In genomic region chr19:1864480-1865171, GRCh38 we compare ENCODE assay signal across 8 cellular contexts. TPM values are rescaled to one million over a fixed set of nuclear protein-coding genes. Genes with fewer than 3 reads are reported as not detected.
DNase-seq lines count a peak whose midpoint lies in the region; ATAC-seq and TF ChIP-seq lines count a peak whose summit lies in the region.

No MANE protein-coding gene starts in this region.

- POLR2A ChIA-PET in CD8-positive, alpha-beta T cell (lab: Charles Lee): interaction anchor here (0.5 to 1.6 kb wide), 5 partner anchors 10 to 153 kb away, joined by 3 to 13 read pairs (median 5); no protein-coding TSS in a partner anchor
- POLR2A ChIA-PET in WTC11 (lab: Charles Lee): interaction anchor here (0.5 to 2.5 kb wide), 6 partner anchors 10 to 221 kb away, joined by 3 to 15 read pairs (median 4); no protein-coding TSS in a partner anchor

- TF ChIP-seq CTCF in CD8-positive, alpha-beta T cell (IDR thresholded peaks at IDR 0.05): peak; percentile 43
- peak; percentile 73 for TF ChIP-seq CTCF in WTC11 (IDR thresholded peaks at IDR 0.05)
- TF ChIP-seq CTCF in dorsolateral prefrontal cortex (IDR thresholded peaks at IDR 0.05 in 54 of 56, conservative IDR thresholded peaks at IDR 0.05 in 2 of 56; ENCODE audit: low read depth in 1 of 56, partially characterized antibody in 56 of 56): peak; percentile 30 to 84 (median 70)
- peak; percentile 72 for TF ChIP-seq CTCF in liver (IDR thresholded peaks at IDR 0.05; ENCODE audit: low read depth, low read length, missing input control)

- H3K4me1 ChIP-seq in CD8-positive, alpha-beta T cell (ENCODE audit: insufficient read depth, low read length): peaks cover 35% of the 10 kb centered on the region
- peaks cover 19 to 46% (median 32%) of the 10 kb centered on the region in 4 donors for H3K4me1 ChIP-seq in liver (ENCODE audit: control insufficient read depth in 4 of 4, insufficient read depth in 4 of 4, low read length in 3 of 4)

- peaks cover 9% of the 10 kb centered on the region for H3K36me3 Mint-ChIP-seq in CD8-positive, alpha-beta T cell
- no peaks in the 10 kb centered on the region for H3K36me3 Mint-ChIP-seq in WTC11

- peaks cover 32% of the 10 kb centered on the region for H3K4me1 Mint-ChIP-seq in CD8-positive, alpha-beta T cell (ENCODE audit: low read depth)
- peaks cover 11% of the 10 kb centered on the region for H3K4me1 Mint-ChIP-seq in WTC11

- H3K27ac Mint-ChIP-seq in CD8-positive, alpha-beta T cell: peak overlapping the region; percentile 57
- no peak overlapping the region for H3K27ac Mint-ChIP-seq in WTC11

- 5% methylated on average over 52 of the region's 52 CpGs for WGBS in liver

- H3K4me3 ChIP-seq in CD8-positive, alpha-beta T cell (ENCODE audit: low read depth, low read length): peak overlapping the region; percentile 96
- peak overlapping the region; percentile 48 to 93 (median 73) for H3K4me3 ChIP-seq in dorsolateral prefrontal cortex
- H3K4me3 ChIP-seq in liver (ENCODE audit: low read depth in 1 of 3, low read length in 3 of 3): peak overlapping the region; percentile 52 to 94 (median 72)

- peak overlapping the region; percentile 32 to 81 for H3K9ac ChIP-seq in liver (ENCODE audit: low read depth in 1 of 2, low read length in 2 of 2)

- ATAC-seq in CD8-positive, alpha-beta T cell: no peak
- ATAC-seq in GM19438 (IDR thresholded peaks at IDR 0.05; ENCODE audit: low read depth, unreplicated experiment) (peak; percentile 41), WTC11 (peak; percentile 61)

- intact Hi-C loops in CD8-positive, alpha-beta T cell (cut with DNase I, micrococcal nuclease): loop anchor here (1.0 to 5.0 kb wide), 15 partner anchors 10 to 1643 kb away; partner anchors contain the start of genes ADAT3 (in 2 of the 2), AP3D1 (in 2 of the 2), SCAMP4 (in 2 of the 2) and ABHD17A (in 1 of the 2)
- intact Hi-C loops in dorsolateral prefrontal cortex (cut with DNase I): no loop called here

- H3K27me3 ChIP-seq in CD8-positive, alpha-beta T cell (ENCODE audit: insufficient read depth, low read length): no peaks in the 10 kb centered on the region
- no peaks in the 10 kb centered on the region for H3K27me3 ChIP-seq in dorsolateral prefrontal cortex
- H3K27me3 ChIP-seq in liver (ENCODE audit: control insufficient read depth in 4 of 4, insufficient read depth in 4 of 4, low read length in 3 of 4): no peaks in the 10 kb centered on the region

- no peaks in the 10 kb centered on the region for H3K27me3 Mint-ChIP-seq in CD8-positive, alpha-beta T cell (ENCODE audit: low read depth)
- peaks cover 11% of the 10 kb centered on the region for H3K27me3 Mint-ChIP-seq in WTC11 (ENCODE audit: low read depth)

- H3K9me3 Mint-ChIP-seq in CD8-positive, alpha-beta T cell: no peaks in the 10 kb centered on the region
- H3K9me3 Mint-ChIP-seq in WTC11: no peaks in the 10 kb centered on the region

- CTCF ChIA-PET in CD8-positive, alpha-beta T cell (lab: Charles Lee): interaction anchor here (0.6 to 2.1 kb wide), 8 partner anchors 10 to 153 kb away, joined by 3 to 10 read pairs (median 4); no protein-coding TSS in a partner anchor
- CTCF ChIA-PET in WTC11 (lab: Charles Lee): interaction anchor here (0.6 to 3.0 kb wide), 20 partner anchors 10 to 456 kb away, joined by 3 to 48 read pairs (median 4); partner anchors contain the start of genes ABHD17A, ADAT3 and SCAMP4

- H3K36me3 ChIP-seq in CD8-positive, alpha-beta T cell (ENCODE audit: insufficient read depth, low read length): no peaks in the 10 kb centered on the region
- no peaks in the 10 kb centered on the region for H3K36me3 ChIP-seq in liver (ENCODE audit: control insufficient read depth in 4 of 4, insufficient read depth in 3 of 4, low read depth in 1 of 4, low read length in 3 of 4)

- peak overlapping the region; percentile 80 for H3K4me3 Mint-ChIP-seq in CD8-positive, alpha-beta T cell
- H3K4me3 Mint-ChIP-seq in WTC11: peak overlapping the region; percentile 68

- H3K9me3 ChIP-seq in CD8-positive, alpha-beta T cell (ENCODE audit: low read length): no peaks in the 10 kb centered on the region
- H3K9me3 ChIP-seq in liver (ENCODE audit: control insufficient read depth in 4 of 4, low read length in 3 of 4): no peaks in the 10 kb centered on the region

- TF ChIP-seq RAD21 in liver (IDR thresholded peaks at IDR 0.05): peak; percentile 66 to 72

- H3K27ac ChIP-seq in CD8-positive, alpha-beta T cell (ENCODE audit: low read depth, low read length): peak overlapping the region; percentile 71
- H3K27ac ChIP-seq in dorsolateral prefrontal cortex (peak overlapping the region; percentile 59 to 96 (median 89)), liver (ENCODE audit: low read depth in 1 of 2, low read length in 2 of 2) (peak overlapping the region; percentile 83 to 96)

- DNase-seq in CD8-positive, alpha-beta T cell: peak in 5 of 7 experiments; percentile 44 to 73 (median 59)
- DNase-seq in KG1 (lab: John Stamatoyannopoulos, UW) (peak; percentile 67), WTC11 (ENCODE audit: low spot score) (peak; percentile 87), dorsolateral prefrontal cortex (peak in 3 of 10 donors; percentile 42 to 80 (median 68)), COR-L47 (lab: John Stamatoyannopoulos, UW) (no peak)
- DNase-seq in stimulated activated CD8-positive, alpha-beta memory T cell treated with anti-CD3 and anti-CD28 coated beads, Interleukin-15, amount 100 ng/mL, for 24 hours (ENCODE audit: low read depth): peak; percentile 42

TF ChIP-seq in WTC11, 78 proteins besides CTCF, POLR2A, EP300 and RAD21 (continues in another document):
- TF ChIP-seq USF2 (CRISPR knock-in tag; IDR thresholded peaks at IDR 0.05) (peak; percentile 25; the same call in 1 of the 2 replicates), ZNF232 (CRISPR knock-in tag; IDR thresholded peaks at IDR 0.05) (peak; percentile 66; the same call in 1 of the 2 replicates), ERG (CRISPR knock-in tag; IDR thresholded peaks at IDR 0.05) (no peak)

TF ChIP-seq in liver, 16 proteins besides CTCF, POLR2A, EP300 and RAD21:
- TF ChIP-seq JUND (IDR thresholded peaks at IDR 0.05) (no peak), SP1 (IDR thresholded peaks at IDR 0.05) (peak; percentile 46), TAF1 (conservative IDR thresholded peaks at IDR 0.05) (no peak), RXRA (IDR thresholded peaks at IDR 0.05) (peak; percentile 15 to 62), FOXA2 (IDR thresholded peaks at IDR 0.05) (no peak)

RNA-seq across cellular contexts. Expression of gene KLF16, which starts 1.2 kb away (rescaled TPM):
- 10 to 100 TPM; 85.7 to 88.7 TPM for total RNA-seq in CD8-positive, alpha-beta T cell
- total RNA-seq in WTC11 (2021): 54.4 to 64.0 TPM (median 55.4 TPM) in 3 replicates
- 10 to 100 TPM; 18.4 to 58.7 (median 34.5) TPM for total RNA-seq in dorsolateral prefrontal cortex
- 1 to 10 TPM; 4.4 to 7.6 TPM for total RNA-seq in liver
- polyA plus RNA-seq in liver: 10 to 100 TPM in 1 of 2 donors, 1 to 10 TPM in 1; 1.2 to 14.8 TPM

RNA-seq across cellular contexts. Expression of gene REXO1, which starts 16.3 kb away (rescaled TPM):
- total RNA-seq in CD8-positive, alpha-beta T cell: 100 to 1,000 TPM; 143 to 152 TPM
- total RNA-seq in WTC11 (2021) (48.9 to 61.1 TPM (median 50.1 TPM) in 3 replicates), dorsolateral prefrontal cortex (10 to 100 TPM; 33.1 to 84.1 (median 54.4) TPM), liver (10 to 100 TPM in 1 of 2 donors, 1 to 10 TPM in 1; 8.3 to 11.5 TPM)
- 10 to 100 TPM in 1 of 2 donors, 1 to 10 TPM in 1; 2.0 to 10.0 TPM for polyA plus RNA-seq in liver

RNA-seq across cellular contexts. Expression of gene ABHD17A, which starts 20.7 kb away (rescaled TPM):
- total RNA-seq in CD8-positive, alpha-beta T cell: 100 to 1,000 TPM; 204 TPM
- total RNA-seq in WTC11 (2021): 55.0 to 60.7 TPM (median 57.3 TPM) in 3 replicates
- total RNA-seq in dorsolateral prefrontal cortex: 100 to 1,000 TPM in 118 of 120 experiments, 10 to 100 TPM in 2; 93.9 to 197 (median 126) TPM
- 10 to 100 TPM; 25.4 to 28.6 TPM for total RNA-seq in liver
- 10 to 100 TPM in 1 of 2 donors, 1 to 10 TPM in 1; 8.1 to 30.2 TPM for polyA plus RNA-seq in liver

RNA-seq across cellular contexts. Expression of gene ADAT3, which starts 40.6 kb away (rescaled TPM):
- 1 to 10 TPM; 6.4 to 7.3 TPM for total RNA-seq in CD8-positive, alpha-beta T cell
- total RNA-seq in WTC11 (2021) (15.0 to 20.3 TPM (median 15.9 TPM) in 3 replicates), dorsolateral prefrontal cortex (10 to 100 TPM in 3 of 120 experiments, 1 to 10 TPM in 117; 2.5 to 11.7 (median 5.9) TPM), liver (1 to 10 TPM; 1.3 to 3.3 TPM)
- 1 to 10 TPM; 1.4 to 2.8 TPM for polyA plus RNA-seq in liver

RNA-seq across cellular contexts. Expression of gene SCAMP4, which starts 40.6 kb away (rescaled TPM):
- 10 to 100 TPM; 18.5 to 19.2 TPM for total RNA-seq in CD8-positive, alpha-beta T cell
- 81.3 to 86.1 TPM (median 86.1 TPM) in 3 replicates for total RNA-seq in WTC11 (2021)
- total RNA-seq in dorsolateral prefrontal cortex: 10 to 100 TPM; 39.8 to 90.1 (median 58.7) TPM
- total RNA-seq in liver: 10 to 100 TPM; 16.4 to 16.8 TPM
- 10 to 100 TPM; 13.0 to 22.1 TPM for polyA plus RNA-seq in liver

Comparison
In these comparisons a context has a peak if more than half of its experiments do, and no peak if none do; other contexts are left out.
1. intact Hi-C loops: an anchor here in CD8-positive, alpha-beta T cell (1.0 to 5.0 kb wide); none called in dorsolateral prefrontal cortex.